28 cellular contexts compared by ENCODE assay signal in the genomic region with DNA sequence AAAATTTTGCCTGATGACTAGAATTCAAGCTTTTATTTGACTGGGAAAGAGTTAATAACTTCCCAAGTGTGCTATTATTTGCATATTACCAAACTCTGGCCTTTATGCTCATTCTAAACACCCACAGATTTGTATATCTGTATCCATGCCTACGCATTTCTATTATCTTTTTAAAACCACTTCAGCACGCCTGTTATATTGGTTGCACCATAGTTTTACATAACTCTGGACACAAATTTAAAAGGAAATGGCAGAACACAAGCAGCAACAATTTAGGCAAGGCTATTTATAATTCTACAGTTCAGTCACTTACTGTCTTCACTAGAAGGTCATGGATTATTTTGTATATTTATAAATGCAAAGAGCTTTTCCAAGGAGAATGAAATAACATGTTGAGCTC.
DNase-seq lines count a peak whose midpoint lies in the region; ATAC-seq and TF ChIP-seq lines count a peak whose summit lies in the region.
"Had no signal": no experiment of that assay in that cellular context is flagged by ENCODE, and none has a peak within 500 bp of the region (broad histone marks: within the 10 kb centered on the region; RNA-seq: fewer than 3 reads in every experiment).

No MANE protein-coding gene starts in this region.

- H3K4me1 ChIP-seq in neutrophil (ENCODE audit: control insufficient read depth in 1 of 2, insufficient read depth in 1 of 2, low read depth in 1 of 2, low read length in 1 of 2) = peaks cover 56 to 63% of the 10 kb centered on the region in 2 experiments

- H3K36me3 ChIP-seq in neutrophil = no peaks in the 10 kb centered on the region

- H3K27me3 ChIP-seq in neutrophil = peaks cover 5% of the 10 kb centered on the region
- H3K27me3 ChIP-seq: hepatocyte had no signal

- no peak for TF ChIP-seq CTCF in neutrophil (IDR thresholded peaks at IDR 0.05)

- H3K9me3 ChIP-seq in neutrophil = no peaks in the 10 kb centered on the region
- H3K9me3 ChIP-seq: SK-N-SH had no signal

- DNase-seq in NOMO-1 (lab: John Stamatoyannopoulos, UW; ENCODE audit: unreplicated experiment in 2 of 2) (peak; percentile 41 to 69), NOMO-1 treated with dmso at 0.1 percent for 144 hours (lab: John Stamatoyannopoulos, UW; ENCODE audit: unreplicated experiment) (no peak), NOMO-1 treated with DMSO at 0.1 percent for 48 hours (lab: John Stamatoyannopoulos, UW; ENCODE audit: unreplicated experiment) (peak; percentile 78), fibroblast of peridontal ligament (ENCODE audit: extremely low read depth) (peak; percentile 37)
- no peak for DNase-seq in effector CD8-positive, alpha-beta T cell (lab: John Stamatoyannopoulos, UW)
- DNase-seq: 8988T; activated CD4-positive, alpha-beta T cell treated with anti-CD3 and anti-CD28 coated beads for 48 hours; activated naive CD4-positive, alpha-beta T cell treated with anti-CD3 and anti-CD28 coated beads for 36 hours; activated T-cell treated with anti-CD3 and anti-CD28 coated beads, Interleukin-2, amount 50 U/mL, for 4 hours; amygdala; CD8-positive, alpha-beta memory T cell; cortex of kidney; DMS153; MM.1S; NCI-H187 treated with DMSO at 0.1 percent for 48 hours; NCI-H524 treated with DMSO at 0.1 percent for 48 hours; nephron progenitor cell; posterior cingulate gyrus; SK-N-SH had no signal

- no peak overlapping the region for H3K4me3 ChIP-seq in neutrophil (ENCODE audit: low read depth in 1 of 2, low read length in 1 of 2)
- H3K4me3 ChIP-seq: hepatocyte, K562 had no signal

- peak overlapping the region; percentile 58 for H3K27ac ChIP-seq in neutrophil
- H3K27ac ChIP-seq: hepatocyte, RWPE1, VCaP had no signal

- no peak for ATAC-seq in GM21423 (IDR thresholded peaks at IDR 0.05; ENCODE audit: unreplicated experiment)
- no peak for ATAC-seq in GM21381 (IDR thresholded peaks at IDR 0.05; ENCODE audit: unreplicated experiment)
- ATAC-seq: activated T-cell treated with anti-CD3 and anti-CD28 coated beads, Interleukin-2, amount 50 U/mL, for 4 hours; K562; left lobe of liver; sciatic nerve had no signal

Comparison
In these comparisons a context has a peak if more than half of its experiments do, and no peak if none do; other contexts are left out.
1. DNase-seq: peak in NOMO-1 (2 of 2), NOMO-1 treated with DMSO at 0.1 percent for 48 hours (single experiment) and fibroblast of peridontal ligament (single experiment); none in NOMO-1 treated with dmso at 0.1 percent for 144 hours (single experiment) and effector CD8-positive, alpha-beta T cell (single experiment).